ENCODE assay signal across 23 cellular contexts in genomic region chr16:72602499-72602898, GRCh38.
A peak's percentile ranks its signal among the peaks of the same experiment; 100 is the strongest.
DNase-seq lines count a peak whose midpoint lies in the region; FAIRE-seq and TF ChIP-seq lines count a peak whose summit lies in the region.
"Had no signal": no experiment of that assay in that cellular context is flagged by ENCODE, and none has a peak within 500 bp of the region (broad histone marks: within the 10 kb centered on the region; RNA-seq: fewer than 3 reads in every experiment).

No MANE protein-coding gene starts in this region.

- H3K9me3 ChIP-seq in endothelial cell of umbilical vein (replicated peaks; ENCODE audit: control insufficient read depth, insufficient read depth, low read length) (no peaks in the 10 kb centered on the region), breast epithelium (no peaks in the 10 kb centered on the region)
- H3K9me3 ChIP-seq: BE2C had no signal

- dilution Hi-C loops in endothelial cell of umbilical vein (cut with MboI; ENCODE audit: extremely low pct_ligation_motif_present, low sequenced_read_pairs): no loop called here

- no peak overlapping the region for H3K9ac ChIP-seq in endothelial cell of umbilical vein (replicated peaks; ENCODE audit: extremely low read depth, insufficient read depth, low read length)
- H3K9ac ChIP-seq: BLaER1 had no signal

- intact Hi-C loops in endothelial cell of umbilical vein (cut with micrococcal nuclease) (no loop called here), breast epithelium (cut with DNase I; ENCODE audit: low total_unique reads) (no loop called here)

- no peaks in the 10 kb centered on the region for H3K9me1 ChIP-seq in endothelial cell of umbilical vein (replicated peaks; ENCODE audit: control insufficient read depth, extremely low read depth, insufficient read depth, low read length)

- POLR2A ChIA-PET in endothelial cell of umbilical vein (lab: Charles Lee): no interaction called here

- no peaks in the 10 kb centered on the region for H3K36me3 ChIP-seq in GM06990 (ENCODE audit: control insufficient read depth, insufficient read depth, low read length)
- H3K36me3 ChIP-seq in endothelial cell of umbilical vein (ENCODE audit: control insufficient read depth in 2 of 2, extremely low read depth in 1 of 2, insufficient read depth in 2 of 2, low read length in 2 of 2): no peaks in the 10 kb centered on the region
- H3K36me3 ChIP-seq in breast epithelium: no peaks in the 10 kb centered on the region
- H3K36me3 ChIP-seq: BE2C, BLaER1 had no signal

- no peak overlapping the region for H2AFZ ChIP-seq in endothelial cell of umbilical vein (ENCODE audit: low read depth, low read length)

- H3K4me1 ChIP-seq in endothelial cell of umbilical vein (ENCODE audit: control insufficient read depth, extremely low read depth, insufficient read depth, low read length): no peaks in the 10 kb centered on the region
- H3K4me1 ChIP-seq in breast epithelium: no peaks in the 10 kb centered on the region
- H3K4me1 ChIP-seq: BE2C, BLaER1 had no signal

- H3K4me3 ChIP-seq in GM06990 (replicated peaks; ENCODE audit: low read depth, low read length) (no peak overlapping the region), endothelial cell of umbilical vein (replicated peaks in 1 of 3; ENCODE audit: insufficient read depth in 1 of 3, low read depth in 1 of 3, low read length in 3 of 3) (no peak overlapping the region), breast epithelium (no peak overlapping the region)
- H3K4me3 ChIP-seq: BLaER1 had no signal

- DNase-seq in GM06990 (ENCODE audit: extremely low read depth, insufficient read length) (peak; percentile 23), GM12891 (ENCODE audit: insufficient read length, low spot score) (no peak), endothelial cell of umbilical vein (ENCODE audit: low read depth, low spot score) (no peak), breast epithelium (ENCODE audit: low spot score in 2 of 2) (no peak)
- no peak for DNase-seq in stimulated activated CD4-positive, alpha-beta T cell treated with anti-CD3 and anti-CD28 coated beads, Interleukin-2, amount 100 ng/mL, for 24 hours
- DNase-seq: 8988T; ACHN; BE2C; C1 segment of cervical spinal cord; CD4-positive, alpha-beta memory T cell; CD4-positive, CD25-positive, alpha-beta regulatory T cell; CD8-positive, alpha-beta memory T cell; COR-L47; DMS 273 treated with DMSO at 0.1 percent for 48 hours; DMS153; DMS53; DMS79; DND-41; EL; GDM1 had no signal

- H3K27me3 ChIP-seq in GM06990 (replicated peaks; ENCODE audit: control insufficient read depth, insufficient read depth, low read length): no peaks in the 10 kb centered on the region
- H3K27me3 ChIP-seq in endothelial cell of umbilical vein (ENCODE audit: control insufficient read depth in 2 of 2, insufficient read depth in 2 of 2, low read length in 2 of 2): no peaks in the 10 kb centered on the region
- H3K27me3 ChIP-seq in breast epithelium: no peaks in the 10 kb centered on the region
- H3K27me3 ChIP-seq: BE2C, BLaER1 had no signal

- TF ChIP-seq CTCF in GM06990 (IDR thresholded peaks at IDR 0.05; ENCODE audit: insufficient read depth, low read length, poor library complexity, severe bottlenecking) (no peak), endothelial cell of umbilical vein (IDR thresholded peaks at IDR 0.05; ENCODE audit: extremely low read depth in 1 of 2, insufficient read depth in 1 of 2, low read depth in 1 of 2, low read length in 2 of 2) (no peak), breast epithelium (IDR thresholded peaks at IDR 0.05) (no peak)

- TF ChIP-seq POLR2A in GM12891 (IDR thresholded peaks at IDR 0.05; ENCODE audit: low read depth, low read length) (no peak), endothelial cell of umbilical vein (IDR thresholded peaks at IDR 0.05; ENCODE audit: low read depth, low read length) (no peak), breast epithelium (IDR thresholded peaks at IDR 0.05) (no peak)

- H3K79me2 ChIP-seq in endothelial cell of umbilical vein (ENCODE audit: control insufficient read depth, insufficient read depth, low read length): no peaks in the 10 kb centered on the region

- no peak for FAIRE-seq in GM12891 (lab: Jason Lieb, UNC)
- peak; percentile 66 for FAIRE-seq in endothelial cell of umbilical vein (lab: Jason Lieb, UNC)
- FAIRE-seq: A204.1, GM19239 had no signal

- CTCF ChIA-PET in endothelial cell of umbilical vein (lab: Charles Lee): no interaction called here

- H3K27ac ChIP-seq in endothelial cell of umbilical vein (ENCODE audit: insufficient read depth, low read depth, low read length) (no peak overlapping the region), breast epithelium (no peak overlapping the region)
- H3K27ac ChIP-seq: BLaER1 had no signal

- no peaks in the 10 kb centered on the region for H4K20me1 ChIP-seq in endothelial cell of umbilical vein (replicated peaks; ENCODE audit: control insufficient read depth, extremely low read depth, insufficient read depth, low read length)
- H4K20me1 ChIP-seq: BLaER1 had no signal

- no peak overlapping the region for H3K4me2 ChIP-seq in endothelial cell of umbilical vein (ENCODE audit: insufficient read depth, low read length)
- H3K4me2 ChIP-seq: BLaER1 had no signal

- no TSS peak for BruUV-seq in endothelial cell of umbilical vein (replicated peaks; lab: Mats Ljungman, UMichigan)

TF ChIP-seq in GM12891, 5 proteins besides CTCF, POLR2A, EP300 and RAD21:
- TF ChIP-seq POU2F2 (IDR thresholded peaks at IDR 0.05; ENCODE audit: low read depth, low read length): no peak
- TF ChIP-seq TAF1 (IDR thresholded peaks at IDR 0.05; ENCODE audit: low read depth, low read length): no peak
- no peak for TF ChIP-seq POLR2AphosphoS5 (IDR thresholded peaks at IDR 0.05; ENCODE audit: low read depth, low read length)
- TF ChIP-seq PAX5 (IDR thresholded peaks at IDR 0.05; ENCODE audit: insufficient read depth, low read length, severe bottlenecking): no peak
- TF ChIP-seq SPI1 (IDR thresholded peaks at IDR 0.05; ENCODE audit: low read depth, low read length): peak; percentile 20; the same call in 1 of the 2 replicates

TF ChIP-seq in endothelial cell of umbilical vein, 7 proteins besides CTCF, POLR2A, EP300 and RAD21:
- no peak for TF ChIP-seq EZH2 (IDR thresholded peaks at IDR 0.05; ENCODE audit: borderline replicate concordance, low read depth, low read length, severe bottlenecking)
- TF ChIP-seq GATA2 (IDR thresholded peaks at IDR 0.05; ENCODE audit: insufficient read depth, insufficient read length, low read depth, low read length): no peak
- no peak for TF ChIP-seq MAX (IDR thresholded peaks at IDR 0.05; ENCODE audit: insufficient read depth, insufficient read length)
